23 cellular contexts compared by ENCODE assay signal in the genomic region with DNA sequence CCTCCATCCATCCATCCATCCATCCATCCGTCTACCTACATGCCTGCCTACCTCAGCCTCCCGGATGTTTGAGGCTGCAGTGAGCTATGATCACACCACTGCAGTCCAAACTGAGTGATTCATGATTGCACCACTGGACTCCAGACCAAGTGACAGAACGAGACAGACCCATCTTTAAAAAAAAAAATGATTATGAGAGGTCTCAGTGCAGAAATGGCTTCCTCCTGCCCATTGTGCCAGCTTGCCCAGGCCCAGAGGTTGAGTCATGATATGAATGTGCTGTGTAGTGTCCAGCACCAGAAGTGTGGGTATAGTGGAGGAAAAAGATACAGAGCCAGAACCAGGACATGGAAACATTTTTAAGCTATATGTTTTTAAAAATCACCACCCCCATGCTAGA.
"Had no signal": no experiment of that assay in that cellular context is flagged by ENCODE, and none has a peak within 500 bp of the region (broad histone marks: within the 10 kb centered on the region; RNA-seq: fewer than 3 reads in every experiment).

No MANE protein-coding gene starts in this region.

- H3K4me1 ChIP-seq: foreskin keratinocyte had no signal

- H3K36me3 ChIP-seq: lower lobe of right lung, upper lobe of left lung had no signal

- H3K27me3 Mint-ChIP-seq: activated CD8-positive, alpha-beta memory T cell treated with anti-CD3 and anti-CD28 coated beads, Interleukin-2, amount 10 ng/mL, durations not matched to agents 7 days and 5 days; stimulated activated naive B cell treated with anti-CD40 and anti-IgM and Interleukin-4, amounts not matched to agents 10 μg/mL and 1 μg/mL and 100 μg/mL, for 72 hours had no signal

- H3K27ac Mint-ChIP-seq: activated CD4-positive, alpha-beta T cell treated with anti-CD3 and anti-CD28 coated beads, Interleukin-2, amount 10 ng/mL, durations not matched to agents 7 days and 5 days; activated CD8-positive, alpha-beta memory T cell treated with anti-CD3 and anti-CD28 coated beads, Interleukin-2, amount 10 ng/mL, durations not matched to agents 7 days and 5 days; activated CD8-positive, alpha-beta T cell treated with anti-CD3 and anti-CD28 coated beads for 36 hours; activated naive CD4-positive, alpha-beta T cell treated with anti-CD3 and anti-CD28 coated beads, Interleukin-2, amount 10 ng/mL, durations not matched to agents 7 days and 5 days; dendritic cell treated with granulocyte-macrophage colony-stimulating factor and Interleukin-4, amounts not matched to agents 40 ng/mL and 50 ng/mL, for 4 days; naive B cell; stimulated activated naive B cell treated with anti-CD40 and anti-IgM and Interleukin-4, amounts not matched to agents 10 μg/mL and 1 μg/mL and 100 μg/mL, for 72 hours had no signal

- H3K27me3 ChIP-seq: foreskin keratinocyte, upper lobe of left lung had no signal

- H3K4me3 ChIP-seq: lower lobe of right lung, upper lobe of left lung had no signal

- H3K9me3 ChIP-seq: lower lobe of right lung, upper lobe of left lung had no signal

- DNase-seq: activated CD4-positive, alpha-beta T cell treated with anti-CD3 and anti-CD28 coated beads, Interleukin-2, amount 10 ng/mL, durations not matched to agents 7 days and 5 days; activated CD4-positive, CD25-positive, alpha-beta regulatory T cell treated with anti-CD3 and anti-CD28 coated beads, Interleukin-2, amount 50 U/mL, for 72 hours; activated CD8-positive, alpha-beta memory T cell treated with anti-CD3 and anti-CD28 coated beads, Interleukin-2, amount 10 ng/mL, durations not matched to agents 7 days and 5 days; activated CD8-positive, alpha-beta T cell treated with anti-CD3 and anti-CD28 coated beads for 36 hours; activated effector memory CD4-positive, alpha-beta T cell treated with anti-CD3 and anti-CD28 coated beads, Interleukin-2, amount 50 U/mL, for 16 hours; activated naive CD4-positive, alpha-beta T cell treated with anti-CD3 and anti-CD28 coated beads, Interleukin-2, amount 10 ng/mL, durations not matched to agents 7 days and 5 days; activated T-cell treated with anti-CD3 and anti-CD28 coated beads for 4 hours; caudate nucleus; effector CD8-positive, alpha-beta T cell; kidney; lower lobe of right lung; naive B cell; occipital lobe; small intestine; stimulated activated CD4-positive, alpha-beta T cell treated with anti-CD3 and anti-CD28 coated beads, Interleukin-2, amount 100 ng/mL, for 48 hours; stimulated activated CD8-positive, alpha-beta memory T cell treated with anti-CD3 and anti-CD28 coated beads, Interleukin-4, amount 100 ng/mL, for 48 hours; stimulated activated naive B cell treated with anti-CD40 and anti-IgM and Interleukin-4, amounts not matched to agents 10 μg/mL and 1 μg/mL and 100 μg/mL, for 72 hours; upper lobe of left lung had no signal

- H3K4me3 Mint-ChIP-seq: activated CD4-positive, alpha-beta T cell treated with anti-CD3 and anti-CD28 coated beads, Interleukin-2, amount 10 ng/mL, durations not matched to agents 7 days and 5 days; activated CD8-positive, alpha-beta memory T cell treated with anti-CD3 and anti-CD28 coated beads, Interleukin-2, amount 10 ng/mL, durations not matched to agents 7 days and 5 days; activated CD8-positive, alpha-beta T cell treated with anti-CD3 and anti-CD28 coated beads for 36 hours; activated naive CD4-positive, alpha-beta T cell treated with anti-CD3 and anti-CD28 coated beads, Interleukin-2, amount 10 ng/mL, durations not matched to agents 7 days and 5 days; dendritic cell treated with granulocyte-macrophage colony-stimulating factor and Interleukin-4, amounts not matched to agents 40 ng/mL and 50 ng/mL, for 4 days; naive B cell; stimulated activated naive B cell treated with anti-CD40 and anti-IgM and Interleukin-4, amounts not matched to agents 10 μg/mL and 1 μg/mL and 100 μg/mL, for 72 hours had no signal

- H3K4me1 Mint-ChIP-seq: activated CD4-positive, alpha-beta T cell treated with anti-CD3 and anti-CD28 coated beads, Interleukin-2, amount 10 ng/mL, durations not matched to agents 7 days and 5 days; activated CD8-positive, alpha-beta memory T cell treated with anti-CD3 and anti-CD28 coated beads, Interleukin-2, amount 10 ng/mL, durations not matched to agents 7 days and 5 days; activated naive CD4-positive, alpha-beta T cell treated with anti-CD3 and anti-CD28 coated beads, Interleukin-2, amount 10 ng/mL, durations not matched to agents 7 days and 5 days; stimulated activated naive B cell treated with anti-CD40 and anti-IgM and Interleukin-4, amounts not matched to agents 10 μg/mL and 1 μg/mL and 100 μg/mL, for 72 hours had no signal

- H3K9me3 Mint-ChIP-seq: activated CD4-positive, alpha-beta T cell treated with anti-CD3 and anti-CD28 coated beads, Interleukin-2, amount 10 ng/mL, durations not matched to agents 7 days and 5 days; dendritic cell treated with granulocyte-macrophage colony-stimulating factor and Interleukin-4, amounts not matched to agents 40 ng/mL and 50 ng/mL, for 4 days had no signal

- H3K36me3 Mint-ChIP-seq: activated CD8-positive, alpha-beta memory T cell treated with anti-CD3 and anti-CD28 coated beads, Interleukin-2, amount 10 ng/mL, durations not matched to agents 7 days and 5 days; activated naive CD4-positive, alpha-beta T cell treated with anti-CD3 and anti-CD28 coated beads, Interleukin-2, amount 10 ng/mL, durations not matched to agents 7 days and 5 days; naive B cell; stimulated activated naive B cell treated with anti-CD40 and anti-IgM and Interleukin-4, amounts not matched to agents 10 μg/mL and 1 μg/mL and 100 μg/mL, for 72 hours had no signal

- H3K27ac ChIP-seq: foreskin keratinocyte, lower lobe of right lung, upper lobe of left lung, VCaP had no signal

- ATAC-seq: activated CD8-positive, alpha-beta memory T cell treated with anti-CD3 and anti-CD28 coated beads, Interleukin-2, amount 10 ng/mL, durations not matched to agents 7 days and 5 days; activated CD8-positive, alpha-beta T cell treated with anti-CD3 and anti-CD28 coated beads for 36 hours; foreskin keratinocyte; left lobe of liver; lower lobe of right lung; sciatic nerve; stimulated activated naive B cell treated with anti-CD40 and anti-IgM and Interleukin-4, amounts not matched to agents 10 μg/mL and 1 μg/mL and 100 μg/mL, for 72 hours had no signal
